ENCODE assay signal across 8 cellular contexts in the genomic region with DNA sequence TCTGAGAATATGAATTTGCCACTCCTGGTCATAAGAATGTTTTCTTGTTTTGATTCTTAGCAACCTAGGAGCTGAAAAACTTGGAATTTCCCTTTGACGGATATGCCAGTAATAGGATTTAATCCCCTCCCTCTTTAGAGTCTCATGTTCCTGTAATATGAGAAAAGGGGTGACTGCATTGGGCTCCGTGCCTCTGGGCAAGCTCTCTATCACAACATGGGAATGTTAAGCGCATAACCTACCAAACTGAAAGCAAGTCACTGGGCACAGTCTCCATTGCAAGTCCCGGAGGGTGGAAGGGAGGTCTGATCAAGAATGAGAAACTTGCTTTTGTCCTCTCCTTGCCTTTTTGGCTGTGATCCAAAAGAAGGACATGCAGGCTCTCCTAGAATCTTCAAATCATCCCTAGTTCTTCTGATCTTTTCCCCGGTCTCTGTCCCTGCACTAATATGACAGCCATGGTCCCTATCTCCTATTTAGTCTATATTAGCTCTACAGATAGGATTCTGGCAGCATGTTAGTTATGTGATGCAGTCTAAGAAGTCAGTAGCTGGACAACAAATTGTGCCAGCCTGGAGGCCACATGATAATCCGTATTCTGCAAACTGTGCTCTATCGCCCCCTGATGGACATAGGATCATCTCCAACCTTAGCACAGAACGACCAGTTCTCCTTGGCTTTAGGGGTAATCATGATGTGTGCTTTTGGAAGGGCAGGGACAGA. TPM values are rescaled to one million over a fixed set of nuclear protein-coding genes. Genes with fewer than 3 reads are reported as not detected.
DNase-seq lines count a peak whose midpoint lies in the region; ATAC-seq and TF ChIP-seq lines count a peak whose summit lies in the region.

No MANE protein-coding gene starts in this region.

- H3K4me1 Mint-ChIP-seq in GM23338 = peaks cover 25% of the 10 kb centered on the region

- H3K9me3 Mint-ChIP-seq in GM23338 = no peaks in the 10 kb centered on the region

- TF ChIP-seq CTCF in GM23338 (conservative IDR thresholded peaks at IDR 0.05; ENCODE audit: low read depth in 2 of 2) (peak; percentile 87 to 96), mammary epithelial cell (conservative IDR thresholded peaks at IDR 0.05 in 1 of 2, IDR thresholded peaks at IDR 0.05 in 1 of 2; ENCODE audit: extremely low read depth in 1 of 2, insufficient read depth in 1 of 2, low read depth in 1 of 2, low read length in 2 of 2) (peak; percentile 89 to 94), lung (IDR thresholded peaks at IDR 0.05; ENCODE audit: control extremely low read depth, extremely low read depth) (peak; percentile 32), thyroid gland (IDR thresholded peaks at IDR 0.05) (peak; percentile 17 to 64 (median 56))

- H3K27me3 ChIP-seq in GM23338 (ENCODE audit: insufficient read depth) (peaks cover 24% of the 10 kb centered on the region), mammary epithelial cell (ENCODE audit: insufficient read depth, low read length) (peaks cover 5% of the 10 kb centered on the region), lung (ENCODE audit: control insufficient read depth, insufficient read depth) (no peaks in the 10 kb centered on the region), thyroid gland (no peaks in the 10 kb centered on the region)

- H3K9me3 ChIP-seq in mammary epithelial cell (replicated peaks; ENCODE audit: insufficient read depth, low read length) (no peaks in the 10 kb centered on the region), lung (ENCODE audit: control insufficient read depth in 2 of 2, insufficient read depth in 1 of 2, low read length in 1 of 2) (peaks cover 0 to 4% of the 10 kb centered on the region in 2 donors), thyroid gland (no peaks in the 10 kb centered on the region)

- no peak overlapping the region for H3K27ac ChIP-seq in GM23338 (ENCODE audit: low read depth)
- no peak overlapping the region for H3K27ac ChIP-seq in mammary epithelial cell (ENCODE audit: insufficient read depth, low read depth, low read length)
- H3K27ac ChIP-seq in lung (ENCODE audit: low read depth in 1 of 2, low read length in 1 of 2) = peak overlapping the region in 1 of 2 donors; percentile 6
- H3K27ac ChIP-seq in thyroid gland = no peak overlapping the region

- TF ChIP-seq EP300 in Ishikawa (IDR thresholded peaks at IDR 0.05; ENCODE audit: borderline replicate concordance) = no peak

- H3K27me3 Mint-ChIP-seq in GM23338 (ENCODE audit: insufficient read depth, low read depth, poor library complexity) = peaks cover 14% of the 10 kb centered on the region

- H4K20me1 ChIP-seq in GM23338 (replicated peaks; ENCODE audit: insufficient read depth) (no peaks in the 10 kb centered on the region), mammary epithelial cell (ENCODE audit: insufficient read depth, low read length) (no peaks in the 10 kb centered on the region)

- no TSS peak for BruUV-seq in mammary epithelial cell (replicated peaks; lab: Mats Ljungman, UMichigan)

- peak; percentile 66 for TF ChIP-seq RAD21 in Ishikawa (IDR thresholded peaks at IDR 0.05; ENCODE audit: low read depth)

- H3F3A ChIP-seq in GM23338 (replicated peaks; ENCODE audit: low read depth) = no peaks in the 10 kb centered on the region

- H3K79me2 ChIP-seq in GM23338 (replicated peaks; ENCODE audit: insufficient read depth) = no peaks in the 10 kb centered on the region
- no peaks in the 10 kb centered on the region for H3K79me2 ChIP-seq in mammary epithelial cell (ENCODE audit: insufficient read depth, low read length)

- no peak for TF ChIP-seq POLR2A in thyroid gland (IDR thresholded peaks at IDR 0.05)

- H3K27ac Mint-ChIP-seq in GM23338 = no peak overlapping the region

- H3K4me3 ChIP-seq in GM23338 = no peak overlapping the region
- no peak overlapping the region for H3K4me3 ChIP-seq in mammary epithelial cell (replicated peaks in 1 of 3; ENCODE audit: insufficient read depth in 1 of 3, low read depth in 2 of 3, low read length in 3 of 3)
- H3K4me3 ChIP-seq in lung = no peak overlapping the region
- H3K4me3 ChIP-seq in thyroid gland (replicated peaks in 1 of 3) = no peak overlapping the region

- intact Hi-C loops in mammary epithelial cell (cut with micrococcal nuclease) (loop anchor here (1.0 to 10.0 kb wide), 3 partner anchors 78 to 450 kb away; a partner anchor contains a TSS), thyroid gland (cut with DNase I) (loop anchor here (5.0 kb wide), 1 partner anchor 123 kb away; no protein-coding TSS in a partner anchor)

- H3K4me1 ChIP-seq in GM23338 (ENCODE audit: insufficient read depth) (peaks cover 19% of the 10 kb centered on the region), mammary epithelial cell (ENCODE audit: insufficient read depth, low read length) (no peaks in the 10 kb centered on the region), lung (ENCODE audit: control insufficient read depth in 2 of 2, insufficient read depth in 2 of 2, low read length in 2 of 2) (no peaks in the 10 kb centered on the region), thyroid gland (no peaks in the 10 kb centered on the region)

- in situ Hi-C loops in mammary epithelial cell (cut with MboI; ENCODE audit: low sequenced_read_pairs in 2 of 2) = loop anchor here (5.0 kb wide), 2 partner anchors 123 to 128 kb away; no protein-coding TSS in a partner anchor

- H3K4me3 Mint-ChIP-seq in GM23338 = no peak overlapping the region

- H3K36me3 ChIP-seq in GM23338 (ENCODE audit: insufficient read depth) = no peaks in the 10 kb centered on the region
- H3K36me3 ChIP-seq in mammary epithelial cell (ENCODE audit: insufficient read depth, low read length) = no peaks in the 10 kb centered on the region
- H3K36me3 ChIP-seq in lung (ENCODE audit: control insufficient read depth in 2 of 2, insufficient read depth in 2 of 2, low read length in 2 of 2) = no peaks in the 10 kb centered on the region
- H3K36me3 ChIP-seq in thyroid gland = no peaks in the 10 kb centered on the region

- H3K36me3 Mint-ChIP-seq in GM23338 (ENCODE audit: low read depth) = no peaks in the 10 kb centered on the region

- H2AFZ ChIP-seq in GM23338 (peak overlapping the region; percentile 48; the same call in 1 of the 2 replicates), mammary epithelial cell (ENCODE audit: low read depth, low read length) (no peak overlapping the region)

- CTCF ChIA-PET in mammary epithelial cell (lab: Charles Lee; ENCODE audit: low non-redundant PET) = no interaction called here

- no peaks in the 10 kb centered on the region for H3K9me2 ChIP-seq in GM23338 (ENCODE audit: insufficient read depth)

- no peak overlapping the region for H3K9ac ChIP-seq in mammary epithelial cell (ENCODE audit: insufficient read depth, low read length)

- H3K4me2 ChIP-seq in GM23338 (no peak overlapping the region), mammary epithelial cell (ENCODE audit: insufficient read depth, low read depth, low read length) (no peak overlapping the region)

- WGBS in mammary epithelial cell (ENCODE audit: low coverage, missing lambda C conversion rate) = 64% methylated on average over 8 of the region's 8 CpGs
- WGBS in lung, 2 donors = 51 to 64% methylated on average over 8 of the region's 8 CpGs
- 47 to 62% methylated on average over 8 of the region's 8 CpGs for WGBS in thyroid gland, 2 donors

- peak; percentile 96 for ATAC-seq in GM23338
- ATAC-seq in lung (ENCODE audit: insufficient read depth, low FRiP score) = peak; percentile 60

- DNase-seq in NK-92 treated with Interleukin-12 subunit alpha and Interleukin-12 subunit beta, amount 100 ng/mL, for 24 hours (lab: John Stamatoyannopoulos, UW) = peak; percentile 6
- DNase-seq in NK-92 (lab: John Stamatoyannopoulos, UW; ENCODE audit: unreplicated experiment) = no peak
- DNase-seq in GM23338 (ENCODE audit: low spot score) = peak; percentile 80
- DNase-seq in SHP77 (lab: John Stamatoyannopoulos, UW) = peak; percentile 45 to 50
- peak; percentile 48 for DNase-seq in mammary epithelial cell
- peak; percentile 49 for DNase-seq in lung (ENCODE audit: low spot score)
- DNase-seq in thyroid gland = peak; percentile 44 to 51

- dilution Hi-C loops in mammary epithelial cell (cut with HindIII; ENCODE audit: low sequenced_read_pairs) = loop anchor here (5.0 kb wide), 1 partner anchor 108 kb away; no protein-coding TSS in a partner anchor

TF ChIP-seq in GM23338, 12 proteins besides CTCF, POLR2A, EP300 and RAD21 (continues in another document):
- TF ChIP-seq STAT1 (IDR thresholded peaks at IDR 0.05; ENCODE audit: unreplicated experiment) = no peak

TF ChIP-seq in Ishikawa, 13 proteins besides CTCF, POLR2A, EP300 and RAD21:
- TF ChIP-seq TEAD4 (IDR thresholded peaks at IDR 0.05) (no peak), ZBTB7A (IDR thresholded peaks at IDR 0.05; ENCODE audit: low read depth) (no peak)
- TF ChIP-seq, protein P1, sequence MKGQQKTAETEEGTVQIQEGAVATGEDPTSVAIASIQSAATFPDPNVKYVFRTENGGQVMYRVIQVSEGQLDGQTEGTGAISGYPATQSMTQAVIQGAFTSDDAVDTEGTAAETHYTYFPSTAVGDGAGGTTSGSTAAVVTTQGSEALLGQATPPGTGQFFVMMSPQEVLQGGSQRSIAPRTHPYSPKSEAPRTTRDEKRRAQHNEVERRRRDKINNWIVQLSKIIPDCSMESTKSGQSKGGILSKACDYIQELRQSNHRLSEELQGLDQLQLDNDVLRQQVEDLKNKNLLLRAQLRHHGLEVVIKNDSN (IDR thresholded peaks at IDR 0.05) = 0 out of 2 replicates have a peak, but pooled peaks have one; percentile 16

RNA-seq across cellular contexts. Expression of a gene that starts 11.7 kb away (rescaled TPM):
- not detected in 2 replicates for total RNA-seq in GM23338 (2014; rRNA removed; shearing (Covaris generic))
- polyA plus RNA-seq in GM23338 (2016; fragmentation: Nextera tagmentation; extraction: Ambion mirVana) (not detected in 2 replicates), mammary epithelial cell (not detected), lung (not detected)
- total RNA-seq in mammary epithelial cell (not detected), lung (not detected), thyroid gland (not detected)
- polyA minus RNA-seq in mammary epithelial cell = not detected

RNA-seq across cellular contexts. Expression of a gene that starts 46.0 kb away (rescaled TPM):
- total RNA-seq in GM23338 (2014; rRNA removed; shearing (Covaris generic)) = not detected in 2 replicates
- polyA plus RNA-seq in GM23338 (2016; fragmentation: Nextera tagmentation; extraction: Ambion mirVana) = not detected in 2 replicates
- total RNA-seq in mammary epithelial cell = not detected
- polyA plus RNA-seq in mammary epithelial cell = not detected
- not detected for polyA minus RNA-seq in mammary epithelial cell
- total RNA-seq in lung = not detected
- polyA plus RNA-seq in lung = not detected
- total RNA-seq in thyroid gland = not detected

Comparison
In these comparisons a context has a peak if more than half of its experiments do, and no peak if none do; other contexts are left out.
1. CTCF ChIP-seq: peak in every context shown above with its lines; median percentile 92 in GM23338; 92 in mammary epithelial cell; 56 in thyroid gland; 32 in lung.